In genomic region chr6:100573169-100573568, GRCh38 we compare ENCODE assay signal across 10 cellular contexts.
A peak's percentile ranks its signal among the peaks of the same experiment; 100 is the strongest.
DNase-seq lines count a peak whose midpoint lies in the region; ATAC-seq and TF ChIP-seq lines count a peak whose summit lies in the region.
"Had no signal": no experiment of that assay in that cellular context is flagged by ENCODE, and none has a peak within 500 bp of the region (broad histone marks: within the 10 kb centered on the region; RNA-seq: fewer than 3 reads in every experiment).

No MANE protein-coding gene starts in this region.

- H2AFZ ChIP-seq in SK-N-SH (ENCODE audit: low read depth) (no peak overlapping the region), PC-3 (ENCODE audit: low read length) (no peak overlapping the region)

- no peak for TF ChIP-seq POLR2A in thyroid gland (IDR thresholded peaks at IDR 0.05)
- no peak for TF ChIP-seq POLR2A in suprapubic skin (IDR thresholded peaks at IDR 0.05)

- TF ChIP-seq RAD21 in SK-N-SH (IDR thresholded peaks at IDR 0.05; ENCODE audit: low read length): no peak

- H3K27me3 ChIP-seq in SK-N-SH (ENCODE audit: insufficient read depth) (no peaks in the 10 kb centered on the region), PC-3 (ENCODE audit: low read length) (no peaks in the 10 kb centered on the region), thyroid gland (no peaks in the 10 kb centered on the region), suprapubic skin (no peaks in the 10 kb centered on the region)

- CTCF ChIA-PET in SK-N-SH (lab: Yijun Ruan, JAX): no interaction called here
- CTCF ChIA-PET in PC-3 (lab: Charles Lee): no interaction called here

- H3K4me3 ChIP-seq in SK-N-SH (ENCODE audit: low read depth in 2 of 2, low read length in 1 of 2) (no peak overlapping the region), PC-3 (ENCODE audit: low read length) (no peak overlapping the region), thyroid gland (replicated peaks in 1 of 3) (no peak overlapping the region), suprapubic skin (no peak overlapping the region)

- H3K27ac ChIP-seq in SK-N-SH (ENCODE audit: low read depth in 2 of 2, low read length in 1 of 2) (no peak overlapping the region), PC-3 (ENCODE audit: low read length) (no peak overlapping the region), thyroid gland (no peak overlapping the region), suprapubic skin (no peak overlapping the region)

- TF ChIP-seq EP300 in SK-N-SH (IDR thresholded peaks at IDR 0.05; ENCODE audit: borderline replicate concordance in 1 of 2, low read depth in 1 of 2, low read length in 1 of 2) (no peak), suprapubic skin (IDR thresholded peaks at IDR 0.05) (no peak)

- H3K9me3 ChIP-seq in SK-N-SH (no peaks in the 10 kb centered on the region), PC-3 (ENCODE audit: low read length) (no peaks in the 10 kb centered on the region), thyroid gland (no peaks in the 10 kb centered on the region), suprapubic skin (no peaks in the 10 kb centered on the region)

- H4K20me1 ChIP-seq in SK-N-SH (ENCODE audit: insufficient read depth): no peaks in the 10 kb centered on the region
- no peaks in the 10 kb centered on the region for H4K20me1 ChIP-seq in PC-3 (ENCODE audit: low read length)

- POLR2A ChIA-PET in SK-N-SH (lab: Yijun Ruan, JAX) (no interaction called here), PC-3 (lab: Charles Lee; ENCODE audit: unreplicated experiment) (interaction anchor here (0.5 kb wide), 1 partner anchor 357 kb away, joined by 5 read pairs; no protein-coding TSS in a partner anchor)

- H3K79me2 ChIP-seq in SK-N-SH (ENCODE audit: insufficient read depth) (no peaks in the 10 kb centered on the region), PC-3 (ENCODE audit: low read length) (no peaks in the 10 kb centered on the region)

- H3K4me2 ChIP-seq in SK-N-SH (no peak overlapping the region), PC-3 (ENCODE audit: low read length) (no peak overlapping the region)

- intact Hi-C loops in PC-3 (cut with micrococcal nuclease): loop anchor here (5.0 kb wide), 1 partner anchor 91 kb away; no protein-coding TSS in a partner anchor
- intact Hi-C loops in thyroid gland (cut with DNase I): no loop called here
- intact Hi-C loops in left ventricle myocardium superior (cut with micrococcal nuclease): no loop called here

- peak; percentile 57 for TF ChIP-seq CTCF in SK-N-SH (IDR thresholded peaks at IDR 0.05)
- peak; percentile 62 for TF ChIP-seq CTCF in PC-3 (conservative IDR thresholded peaks at IDR 0.05; ENCODE audit: low read depth, low read length)
- peak in 4 of 6 experiments; percentile 6 to 41 (median 38) for TF ChIP-seq CTCF in thyroid gland (IDR thresholded peaks at IDR 0.05)
- TF ChIP-seq CTCF in suprapubic skin (IDR thresholded peaks at IDR 0.05): no peak

- H3F3A ChIP-seq in SK-N-SH (replicated peaks; ENCODE audit: insufficient read depth): peaks cover 4% of the 10 kb centered on the region
- peaks cover 3% of the 10 kb centered on the region for H3F3A ChIP-seq in PC-3 (ENCODE audit: low read length, unreplicated experiment)

- DNase-seq in SK-N-SH: peak; percentile 7
- peak; percentile 60 for DNase-seq in PC-3
- DNase-seq in fibroblast of peridontal ligament (ENCODE audit: extremely low read depth): peak; percentile 72
- peak in 1 of 2 donors; percentile 5 for DNase-seq in thyroid gland
- DNase-seq in suprapubic skin (ENCODE audit: low spot score in 2 of 2): no peak
- DNase-seq in activated CD8-positive, alpha-beta memory T cell treated with anti-CD3 and anti-CD28 coated beads, Interleukin-2, amount 50 U/mL, for 48 hours: no peak
- DNase-seq in left ventricle myocardium superior: no peak
- DNase-seq: cortex of kidney, occipital lobe had no signal

- ATAC-seq in SK-N-SH treated with all-trans-retinoic acid at 6 μM for 48 hours (no peak), PC-3 (no peak), left ventricle myocardium superior (no peak)

- peaks cover 17 to 26% of the 10 kb centered on the region in 2 experiments for H3K36me3 ChIP-seq in SK-N-SH (replicated peaks in 1 of 2; ENCODE audit: control insufficient read depth in 1 of 2, insufficient read depth in 2 of 2, low read length in 1 of 2)
- H3K36me3 ChIP-seq in PC-3 (ENCODE audit: low read depth, low read length): no peaks in the 10 kb centered on the region
- H3K36me3 ChIP-seq in thyroid gland: no peaks in the 10 kb centered on the region
- peaks cover 10% of the 10 kb centered on the region for H3K36me3 ChIP-seq in suprapubic skin

- H3K4me1 ChIP-seq in SK-N-SH (ENCODE audit: control insufficient read depth in 1 of 2, insufficient read depth in 2 of 2, low read depth in 1 of 2, low read length in 1 of 2) (no peaks in the 10 kb centered on the region), PC-3 (ENCODE audit: insufficient read depth, low read length) (no peaks in the 10 kb centered on the region), thyroid gland (no peaks in the 10 kb centered on the region), suprapubic skin (no peaks in the 10 kb centered on the region)

- H3K9ac ChIP-seq in SK-N-SH (no peak overlapping the region), PC-3 (ENCODE audit: low read length) (no peak overlapping the region)

- H3K9me2 ChIP-seq in SK-N-SH: no peaks in the 10 kb centered on the region
- H3K9me2 ChIP-seq in PC-3 (replicated peaks; ENCODE audit: low read length): no peaks in the 10 kb centered on the region

- no TSS peak for BruUV-seq in PC-3 (replicated peaks; lab: Mats Ljungman, UMichigan)

TF ChIP-seq in SK-N-SH, 30 proteins besides CTCF, POLR2A, EP300 and RAD21:
- TF ChIP-seq SMC3 (IDR thresholded peaks at IDR 0.05; ENCODE audit: low read depth, low read length) (0 out of 2 replicates have a peak, but pooled peaks have one; percentile 16), USF1 (IDR thresholded peaks at IDR 0.05; ENCODE audit: borderline replicate concordance, low read depth) (no peak)

TF ChIP-seq in SK-N-SH treated with all-trans-retinoic acid at 6 μM for 48 hours, 23 proteins besides CTCF, POLR2A, EP300 and RAD21:
- no peak for TF ChIP-seq ISL1 (CRISPR knock-in tag; IDR thresholded peaks at IDR 0.05)
- TF ChIP-seq ZFP3 (CRISPR knock-in tag; IDR thresholded peaks at IDR 0.05): no peak
- TF ChIP-seq CREB5 (CRISPR knock-in tag; IDR thresholded peaks at IDR 0.05; ENCODE audit: low read depth): no peak
- no peak for TF ChIP-seq ESRRG (CRISPR knock-in tag; IDR thresholded peaks at IDR 0.05)
- TF ChIP-seq TOX (CRISPR knock-in tag; IDR thresholded peaks at IDR 0.05; ENCODE audit: borderline replicate concordance): no peak
- no peak for TF ChIP-seq BACH2 (CRISPR knock-in tag; IDR thresholded peaks at IDR 0.05; ENCODE audit: borderline replicate concordance)
- TF ChIP-seq ZC3H10 (CRISPR knock-in tag; IDR thresholded peaks at IDR 0.05): no peak
TF ChIP-seq in SK-N-SH treated with all-trans-retinoic acid at 6 μM for 48 hours: peak in this region for 0.

Comparison
In these comparisons a context has a peak if more than half of its experiments do, and no peak if none do; other contexts are left out.
1. DNase-seq: peak in SK-N-SH (single experiment), PC-3 (single experiment) and fibroblast of peridontal ligament (single experiment); none in suprapubic skin (0 of 2), activated CD8-positive, alpha-beta memory T cell treated with anti-CD3 and anti-CD28 coated beads, Interleukin-2, amount 50 U/mL, for 48 hours (single experiment) and left ventricle myocardium superior (single experiment).
2. CTCF ChIP-seq: peak in SK-N-SH (single experiment), PC-3 (single experiment) and thyroid gland (4 of 6); none in suprapubic skin (0 of 2).